16 cellular contexts compared by ENCODE assay signal in the genomic region with DNA sequence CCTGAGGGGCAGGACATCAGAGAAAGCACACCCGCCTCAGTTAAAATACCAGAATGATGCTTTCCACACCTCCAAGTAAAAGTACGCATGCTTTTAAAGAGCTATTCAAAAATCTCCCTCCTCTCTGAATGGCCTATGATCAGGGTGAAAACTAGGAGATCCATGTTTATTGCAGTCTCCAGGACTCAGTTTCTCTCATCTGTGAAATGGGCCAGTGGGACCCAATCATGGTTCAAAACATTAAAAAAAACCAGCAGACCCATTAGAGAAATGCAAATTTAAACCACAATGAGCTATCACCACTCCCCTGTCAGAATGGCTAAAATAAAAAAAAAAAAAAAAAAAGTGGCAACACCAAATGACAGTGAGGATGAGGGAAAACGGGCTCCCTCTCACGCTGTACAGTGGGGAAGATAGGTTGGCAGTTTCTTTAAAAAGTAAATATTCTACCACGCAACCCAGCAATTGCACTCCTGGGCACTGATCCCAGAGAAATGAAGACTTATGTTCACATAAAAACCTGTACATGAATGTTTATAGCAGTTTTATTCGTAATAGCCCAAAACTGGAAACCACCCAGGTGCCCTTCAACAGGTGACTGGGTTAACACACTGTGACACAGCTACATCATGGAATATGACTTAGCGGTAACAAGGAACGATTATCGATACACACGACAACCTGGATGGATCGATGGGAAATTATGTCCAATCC.
"Had no signal": no experiment of that assay in that cellular context is flagged by ENCODE, and none has a peak within 500 bp of the region (broad histone marks: within the 10 kb centered on the region; RNA-seq: fewer than 3 reads in every experiment).

No MANE protein-coding gene starts in this region.

- H3K27me3 ChIP-seq: heart left ventricle, neutrophil, stomach had no signal

- H3K27ac ChIP-seq: heart left ventricle, neutrophil, stomach, thoracic aorta had no signal

- H3K4me1 ChIP-seq: heart left ventricle had no signal

- H3K36me3 ChIP-seq: heart left ventricle, neutrophil, stomach, thoracic aorta had no signal

- DNase-seq: effector memory CD4-positive, alpha-beta T cell; heart left ventricle; hippocampal formation; mammary epithelial cell; natural killer cell; small intestine; stimulated activated CD4-positive, alpha-beta T cell treated with anti-CD3 and anti-CD28 coated beads, Interleukin-12 subunit alpha, Interleukin-12 subunit beta, amount 100 ng/mL, for 4 hours; stimulated activated naive CD4-positive, alpha-beta T cell; stomach; substantia nigra; trophoblast cell had no signal

- H3K4me3 Mint-ChIP-seq: natural killer cell had no signal

- H3K36me3 Mint-ChIP-seq: natural killer cell had no signal

- H3K9me3 Mint-ChIP-seq: natural killer cell had no signal

- H3K9me3 ChIP-seq: heart left ventricle, neutrophil, stomach, thoracic aorta had no signal

- FAIRE-seq: endometrium, frontal cortex, small intestine had no signal

- ATAC-seq: esophagus mucosa, heart left ventricle, natural killer cell had no signal

- H3K27ac Mint-ChIP-seq: natural killer cell had no signal

- H3K4me1 Mint-ChIP-seq: natural killer cell had no signal

- H3K4me3 ChIP-seq: heart left ventricle, stomach, thoracic aorta had no signal
